ENCODE assay signal across 8 cellular contexts in the genomic region with DNA sequence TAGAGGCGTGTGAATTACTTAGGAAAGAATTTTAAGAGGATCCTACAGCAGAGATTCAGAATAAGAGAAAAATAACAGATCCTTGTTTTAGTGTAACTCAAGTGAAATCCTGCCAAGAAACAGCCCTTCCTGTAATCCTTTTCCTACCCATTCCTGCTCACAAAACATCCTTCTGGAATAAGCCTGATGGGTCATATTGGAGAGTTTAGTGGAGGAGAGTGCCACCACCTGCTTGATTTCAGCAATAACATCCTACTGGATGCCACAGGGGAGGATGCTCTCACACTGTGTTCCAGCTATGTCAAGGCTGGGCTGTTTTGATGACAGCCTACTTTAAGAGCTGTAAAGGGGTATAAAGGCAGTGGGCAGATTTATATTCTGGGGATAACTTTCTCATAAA. TPM values are rescaled to one million over a fixed set of nuclear protein-coding genes. Genes with fewer than 3 reads are reported as not detected.
DNase-seq lines count a peak whose midpoint lies in the region; ATAC-seq, FAIRE-seq and TF ChIP-seq lines count a peak whose summit lies in the region.

No MANE protein-coding gene starts in this region.

- no peak overlapping the region for H3K27ac ChIP-seq in pancreas

- intact Hi-C loops in pancreas (cut with DNase I), result no loop called here

- H3K9me3 ChIP-seq in pancreas, result no peaks in the 10 kb centered on the region

- ATAC-seq in HG03280 (IDR thresholded peaks at IDR 0.05; ENCODE audit: unreplicated experiment) (peak; percentile 53), pancreas (peak in 3 of 4 donors; percentile 70 to 79 (median 77)), HG03139 (IDR thresholded peaks at IDR 0.05; ENCODE audit: unreplicated experiment) (no peak)

- WGBS in pancreas, 2 donors, result 71 to 81% methylated on average over 1 of the region's 1 CpG

- H3K4me1 ChIP-seq in pancreas, result no peaks in the 10 kb centered on the region

- peak; percentile 74 for DNase-seq in D341Med (ENCODE audit: low spot score)
- DNase-seq in NCI-H82 treated with DMSO at 0.1 percent for 48 hours (lab: John Stamatoyannopoulos, UW; ENCODE audit: unreplicated experiment), result peak; percentile 60
- peak; percentile 56 for DNase-seq in epithelial cell of esophagus (ENCODE audit: low read depth)
- DNase-seq in pancreas, result peak in 1 of 6 donors; percentile 13
- DNase-seq in cerebellar nuclear complex (lab: John Stamatoyannopoulos, UW), result no peak
- no peak for DNase-seq in stimulated activated CD4-positive, alpha-beta T cell treated with anti-CD3 and anti-CD28 coated beads, Interleukin-1b, Interleukin-23, amount 100 ng/mL, for 48 hours

- no peaks in the 10 kb centered on the region for H3K36me3 ChIP-seq in pancreas

- no peak for FAIRE-seq in pancreas (lab: Jason Lieb, UNC)

- H3K27me3 ChIP-seq in pancreas, result no peaks in the 10 kb centered on the region

- H3K4me3 ChIP-seq in epithelial cell of esophagus (ENCODE audit: low read length), result no peak overlapping the region
- no peak overlapping the region for H3K4me3 ChIP-seq in pancreas

- TF ChIP-seq CTCF in epithelial cell of esophagus (IDR thresholded peaks at IDR 0.05; ENCODE audit: insufficient read depth, low read depth, low read length, missing control alignments) (peak; percentile 67), pancreas (IDR thresholded peaks at IDR 0.05) (peak in 1 of 4 donors; percentile 21)

RNA-seq across cellular contexts. Expression of gene CCDC178, which starts 54.8 kb away (rescaled TPM):
- 1 to 10 TPM in 2 of 6 donors, under 1 TPM in 3, not detected in 1; 0.23 to 1.3 (median 0.51) TPM for total RNA-seq in pancreas
- polyA plus RNA-seq in pancreas, result under 1 TPM; 0.11 to 0.68 TPM

Comparison
In these comparisons a context has a peak if more than half of its experiments do, and no peak if none do; other contexts are left out.
1. DNase-seq: peak in D341Med (single experiment), NCI-H82 treated with DMSO at 0.1 percent for 48 hours (single experiment) and epithelial cell of esophagus (single experiment); none in cerebellar nuclear complex (0 of 2) and stimulated activated CD4-positive, alpha-beta T cell treated with anti-CD3 and anti-CD28 coated beads, Interleukin-1b, Interleukin-23, amount 100 ng/mL, for 48 hours (single experiment).